In the genomic region with DNA sequence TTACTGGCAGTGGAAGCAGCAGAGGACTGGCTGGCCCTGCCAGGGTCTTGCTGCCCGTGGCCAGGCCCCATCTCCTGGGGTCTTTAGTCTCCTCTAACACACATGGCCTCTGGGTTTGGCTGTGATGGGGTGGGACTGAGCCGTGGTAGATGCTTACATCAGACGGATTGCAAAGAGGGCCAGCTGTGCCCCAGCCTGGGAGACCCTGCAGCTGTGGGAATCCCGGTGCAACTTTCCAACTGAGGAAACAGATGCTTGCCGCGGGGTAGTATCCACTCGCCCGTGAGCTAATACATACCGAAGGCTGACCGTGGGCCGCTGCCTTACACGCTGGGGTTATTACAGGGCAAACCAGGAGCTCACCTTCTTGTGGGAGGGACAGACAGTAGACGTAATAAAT, we compare ENCODE assay signal across 26 cellular contexts.
"Had no signal": no experiment of that assay in that cellular context is flagged by ENCODE, and none has a peak within 500 bp of the region (broad histone marks: within the 10 kb centered on the region; RNA-seq: fewer than 3 reads in every experiment).

No MANE protein-coding gene starts in this region.

- H3K9me3 Mint-ChIP-seq: activated CD4-positive, alpha-beta memory T cell treated with anti-CD3 and anti-CD28 coated beads, Interleukin-2, amount 10 ng/mL, durations not matched to agents 7 days and 5 days; activated CD4-positive, alpha-beta T cell treated with anti-CD3 and anti-CD28 coated beads, Interleukin-2, amount 10 ng/mL, durations not matched to agents 7 days and 5 days; activated naive CD4-positive, alpha-beta T cell treated with anti-CD3 and anti-CD28 coated beads, Interleukin-2, amount 10 ng/mL, durations not matched to agents 7 days and 5 days; activated naive CD4-positive, alpha-beta T cell treated with anti-CD3 and anti-CD28 coated beads, Interleukin-2, amount 50 U/mL, for 72 hours; activated naive CD8-positive, alpha-beta T cell treated with anti-CD3 and anti-CD28 coated beads, Interleukin-2, amount 10 ng/mL, durations not matched to agents 7 days and 5 days; activated T-cell treated with anti-CD3 and anti-CD28 coated beads, Interleukin-2, amount 50 U/mL, for 24 hours; activated T-cell treated with anti-CD3 and anti-CD28 coated beads, Interleukin-2, amount 50 U/mL, for 72 hours had no signal

- H3K27ac Mint-ChIP-seq: activated CD4-positive, alpha-beta memory T cell treated with anti-CD3 and anti-CD28 coated beads, Interleukin-2, amount 10 ng/mL, durations not matched to agents 7 days and 5 days; activated CD4-positive, alpha-beta T cell treated with anti-CD3 and anti-CD28 coated beads, Interleukin-2, amount 10 ng/mL, durations not matched to agents 7 days and 5 days; activated naive CD4-positive, alpha-beta T cell treated with anti-CD3 and anti-CD28 coated beads, Interleukin-2, amount 10 ng/mL, durations not matched to agents 7 days and 5 days; activated naive CD4-positive, alpha-beta T cell treated with anti-CD3 and anti-CD28 coated beads, Interleukin-2, amount 50 U/mL, for 72 hours; activated naive CD8-positive, alpha-beta T cell treated with anti-CD3 and anti-CD28 coated beads, Interleukin-2, amount 10 ng/mL, durations not matched to agents 7 days and 5 days; activated T-cell treated with anti-CD3 and anti-CD28 coated beads, Interleukin-2, amount 50 U/mL, for 24 hours; activated T-cell treated with anti-CD3 and anti-CD28 coated beads, Interleukin-2, amount 50 U/mL, for 72 hours had no signal

- H3K4me3 ChIP-seq: ascending aorta, breast epithelium, cardiac muscle cell, colonic mucosa, esophagus squamous epithelium, gastroesophageal sphincter had no signal

- H3K36me3 Mint-ChIP-seq: activated naive CD4-positive, alpha-beta T cell treated with anti-CD3 and anti-CD28 coated beads, Interleukin-2, amount 10 ng/mL, durations not matched to agents 7 days and 5 days; activated naive CD4-positive, alpha-beta T cell treated with anti-CD3 and anti-CD28 coated beads, Interleukin-2, amount 50 U/mL, for 72 hours; activated naive CD8-positive, alpha-beta T cell treated with anti-CD3 and anti-CD28 coated beads, Interleukin-2, amount 10 ng/mL, durations not matched to agents 7 days and 5 days had no signal

- H3K4me1 Mint-ChIP-seq: activated CD4-positive, alpha-beta memory T cell treated with anti-CD3 and anti-CD28 coated beads, Interleukin-2, amount 10 ng/mL, durations not matched to agents 7 days and 5 days; activated CD4-positive, alpha-beta T cell treated with anti-CD3 and anti-CD28 coated beads, Interleukin-2, amount 10 ng/mL, durations not matched to agents 7 days and 5 days; activated naive CD4-positive, alpha-beta T cell treated with anti-CD3 and anti-CD28 coated beads, Interleukin-2, amount 10 ng/mL, durations not matched to agents 7 days and 5 days; activated naive CD8-positive, alpha-beta T cell treated with anti-CD3 and anti-CD28 coated beads, Interleukin-2, amount 10 ng/mL, durations not matched to agents 7 days and 5 days had no signal

- H3K27ac ChIP-seq: ascending aorta, breast epithelium, cardiac muscle cell, colonic mucosa, epithelial cell of prostate, esophagus squamous epithelium, gastroesophageal sphincter had no signal

- H3K4me3 Mint-ChIP-seq: activated CD4-positive, alpha-beta memory T cell treated with anti-CD3 and anti-CD28 coated beads, Interleukin-2, amount 10 ng/mL, durations not matched to agents 7 days and 5 days; activated CD4-positive, alpha-beta T cell treated with anti-CD3 and anti-CD28 coated beads, Interleukin-2, amount 10 ng/mL, durations not matched to agents 7 days and 5 days; activated naive CD4-positive, alpha-beta T cell treated with anti-CD3 and anti-CD28 coated beads, Interleukin-2, amount 10 ng/mL, durations not matched to agents 7 days and 5 days; activated naive CD8-positive, alpha-beta T cell treated with anti-CD3 and anti-CD28 coated beads, Interleukin-2, amount 10 ng/mL, durations not matched to agents 7 days and 5 days; activated T-cell treated with anti-CD3 and anti-CD28 coated beads, Interleukin-2, amount 50 U/mL, for 24 hours; activated T-cell treated with anti-CD3 and anti-CD28 coated beads, Interleukin-2, amount 50 U/mL, for 72 hours; brain had no signal

- ATAC-seq: activated naive CD4-positive, alpha-beta T cell treated with anti-CD3 and anti-CD28 coated beads, Interleukin-2, amount 50 U/mL, for 72 hours; activated T-cell treated with anti-CD3 and anti-CD28 coated beads, Interleukin-2, amount 50 U/mL, for 72 hours; gastroesophageal sphincter had no signal

- DNase-seq: activated CD4-positive, alpha-beta memory T cell treated with anti-CD3 and anti-CD28 coated beads, Interleukin-2, amount 10 ng/mL, durations not matched to agents 7 days and 5 days; activated CD4-positive, alpha-beta T cell treated with anti-CD3 and anti-CD28 coated beads for 1 hour; activated CD4-positive, alpha-beta T cell treated with anti-CD3 and anti-CD28 coated beads for 4 hours; activated CD4-positive, alpha-beta T cell treated with anti-CD3 and anti-CD28 coated beads, Interleukin-2, amount 10 ng/mL, durations not matched to agents 7 days and 5 days; activated CD4-positive, alpha-beta T cell treated with anti-CD3 and anti-CD28 coated beads, Interleukin-2, amount 50 U/mL, for 4 hours; activated CD8-positive, alpha-beta memory T cell treated with anti-CD3 and anti-CD28 coated beads, Interleukin-2, amount 50 U/mL, for 48 hours; activated gamma-delta T cell; activated naive CD4-positive, alpha-beta T cell; activated naive CD4-positive, alpha-beta T cell treated with anti-CD3 and anti-CD28 coated beads, Interleukin-2, amount 10 ng/mL, durations not matched to agents 7 days and 5 days; activated naive CD8-positive, alpha-beta T cell treated with anti-CD3 and anti-CD28 coated beads, Interleukin-2, amount 10 ng/mL, durations not matched to agents 7 days and 5 days; activated T-cell treated with anti-CD3 and anti-CD28 coated beads for 4 hours; activated T-cell treated with anti-CD3 and anti-CD28 coated beads, Interleukin-2, amount 50 U/mL, for 24 hours; activated T-cell treated with anti-CD3 and anti-CD28 coated beads, Interleukin-2, amount 50 U/mL, for 72 hours; central memory CD4-positive, alpha-beta T cell; cerebellar nuclear complex; colonic mucosa; effector CD8-positive, alpha-beta T cell; esophagus squamous epithelium; foreskin melanocyte had no signal

- H3K4me1 ChIP-seq: ascending aorta, breast epithelium, colonic mucosa, esophagus squamous epithelium, gastroesophageal sphincter had no signal

- H3K27me3 Mint-ChIP-seq: activated CD4-positive, alpha-beta memory T cell treated with anti-CD3 and anti-CD28 coated beads, Interleukin-2, amount 10 ng/mL, durations not matched to agents 7 days and 5 days; activated CD4-positive, alpha-beta T cell treated with anti-CD3 and anti-CD28 coated beads, Interleukin-2, amount 10 ng/mL, durations not matched to agents 7 days and 5 days; activated naive CD4-positive, alpha-beta T cell treated with anti-CD3 and anti-CD28 coated beads, Interleukin-2, amount 10 ng/mL, durations not matched to agents 7 days and 5 days; activated naive CD8-positive, alpha-beta T cell treated with anti-CD3 and anti-CD28 coated beads, Interleukin-2, amount 10 ng/mL, durations not matched to agents 7 days and 5 days; activated T-cell treated with anti-CD3 and anti-CD28 coated beads, Interleukin-2, amount 50 U/mL, for 24 hours; brain had no signal

- H3K27me3 ChIP-seq: ascending aorta, breast epithelium, cardiac muscle cell, colonic mucosa, esophagus squamous epithelium, gastroesophageal sphincter had no signal

- H3K9me3 ChIP-seq: ascending aorta, breast epithelium, colonic mucosa, esophagus squamous epithelium, gastroesophageal sphincter had no signal

- H3K36me3 ChIP-seq: ascending aorta, breast epithelium, cardiac muscle cell, colonic mucosa, esophagus squamous epithelium, gastroesophageal sphincter had no signal
